ENCODE assay signal across 17 cellular contexts in genomic region chr17:78349831-78350631, GRCh38. TPM values are rescaled to one million over a fixed set of nuclear protein-coding genes. Genes with fewer than 3 reads are reported as not detected.
A peak's percentile ranks its signal among the peaks of the same experiment; 100 is the strongest.
DNase-seq lines count a peak whose midpoint lies in the region; ATAC-seq lines count a peak whose summit lies in the region.
"Had no signal": no experiment of that assay in that cellular context is flagged by ENCODE, and none has a peak within 500 bp of the region (broad histone marks: within the 10 kb centered on the region; RNA-seq: fewer than 3 reads in every experiment).

No MANE protein-coding gene starts in this region.

- DNase-seq in GM23248: peak; percentile 20
- no peak for DNase-seq in T-helper 17 cell
- no peak for DNase-seq in H4 (ENCODE audit: low spot score)
- no peak for DNase-seq in NCI-H1694 treated with DMSO at 0.1 percent for 48 hours (lab: John Stamatoyannopoulos, UW)
- no peak for DNase-seq in putamen (ENCODE audit: low spot score)
- DNase-seq: CD4-positive, CD25-positive, alpha-beta regulatory T cell; mammary epithelial cell; NCI-H1436 treated with DMSO at 0.1 percent for 48 hours; NCI-H524 treated with DMSO at 0.1 percent for 48 hours; Right ventricle myocardium superior; stimulated activated CD4-positive, alpha-beta T cell treated with anti-CD3 and anti-CD28 coated beads, Interleukin-4, amount 100 ng/mL, for 1 hour; stimulated activated naive CD8-positive, alpha-beta T cell treated with anti-CD3 and anti-CD28 coated beads, Interleukin-15, amount 100 ng/mL, for 72 hours had no signal

- 63 to 70% methylated on average over 4 of the region's 4 CpGs for WGBS in GM23248 (ENCODE audit: low coverage in 1 of 2, low lambda C conversion rate in 2 of 2, missing lambda C conversion rate in 2 of 2), 2 experiments

- H3F3A ChIP-seq in GM23248 (ENCODE audit: insufficient read depth): peaks cover 37% of the 10 kb centered on the region

- no peak overlapping the region for H3K27ac ChIP-seq in BLaER1
- no peak overlapping the region for H3K27ac ChIP-seq in GM23248
- H3K27ac ChIP-seq in muscle layer of colon (ENCODE audit: low read depth, low read length): peak overlapping the region; percentile 37
- H3K27ac ChIP-seq: VCaP had no signal

- H3K27ac Mint-ChIP-seq in T-helper 17 cell: peak overlapping the region; percentile 88

- H3K36me3 ChIP-seq in BLaER1 (no peaks in the 10 kb centered on the region), GM23248 (ENCODE audit: low read depth) (no peaks in the 10 kb centered on the region), muscle layer of colon (ENCODE audit: insufficient read depth, low read length) (no peaks in the 10 kb centered on the region)

- no peaks in the 10 kb centered on the region for H3K9me3 ChIP-seq in BLaER1
- H3K9me3 ChIP-seq in GM23248 (ENCODE audit: low read depth): no peaks in the 10 kb centered on the region
- H3K9me3 ChIP-seq in T-helper 17 cell (ENCODE audit: control insufficient read depth, low read length, poor library complexity, severe bottlenecking): no peaks in the 10 kb centered on the region
- no peaks in the 10 kb centered on the region for H3K9me3 ChIP-seq in muscle layer of colon (ENCODE audit: low read length)

- H3K27me3 ChIP-seq in BLaER1 (peaks cover 21% of the 10 kb centered on the region), GM23248 (replicated peaks; ENCODE audit: insufficient read depth) (no peaks in the 10 kb centered on the region), muscle layer of colon (ENCODE audit: control insufficient read depth in 1 of 2, insufficient read depth in 2 of 2, low read length in 2 of 2) (no peaks in the 10 kb centered on the region)

- H3K4me1 ChIP-seq in BLaER1 (peaks cover 47% of the 10 kb centered on the region), GM23248 (ENCODE audit: insufficient read depth) (peaks cover 24% of the 10 kb centered on the region), muscle layer of colon (ENCODE audit: insufficient read depth, low read length) (peaks cover 38% of the 10 kb centered on the region)

- in situ Hi-C loops in GM23248 (cut with MboI): no loop called here

- H3K9ac ChIP-seq in BLaER1 (no peak overlapping the region), GM23248 (no peak overlapping the region), muscle layer of colon (ENCODE audit: low read length) (no peak overlapping the region)

- H3K4me2 ChIP-seq in BLaER1 (peak overlapping the region; percentile 97), GM23248 (ENCODE audit: unreplicated experiment) (no peak overlapping the region)

- H3K36me3 Mint-ChIP-seq in T-helper 17 cell (ENCODE audit: low read depth): no peaks in the 10 kb centered on the region
- H3K36me3 Mint-ChIP-seq: CD4-positive, CD25-positive, alpha-beta regulatory T cell had no signal

- ATAC-seq in T-helper 17 cell (no peak), GM21515 (IDR thresholded peaks at IDR 0.05; ENCODE audit: unreplicated experiment) (no peak)
- ATAC-seq: stimulated activated naive CD8-positive, alpha-beta T cell treated with anti-CD3 and anti-CD28 coated beads, Interleukin-15, amount 100 ng/mL, for 72 hours had no signal

- H3K4me3 ChIP-seq in BLaER1 (no peak overlapping the region), GM23248 (no peak overlapping the region), muscle layer of colon (ENCODE audit: low read depth in 1 of 2, low read length in 2 of 2) (no peak overlapping the region)

- no peaks in the 10 kb centered on the region for H3K27me3 Mint-ChIP-seq in T-helper 17 cell
- H3K27me3 Mint-ChIP-seq: CD4-positive, CD25-positive, alpha-beta regulatory T cell; central memory CD8-positive, alpha-beta T cell; stimulated activated naive CD8-positive, alpha-beta T cell treated with anti-CD3 and anti-CD28 coated beads, Interleukin-15, amount 100 ng/mL, for 72 hours had no signal

- no peaks in the 10 kb centered on the region for H4K20me1 ChIP-seq in BLaER1
- H4K20me1 ChIP-seq in GM23248 (ENCODE audit: insufficient read depth): no peaks in the 10 kb centered on the region

- no peak overlapping the region for H2AFZ ChIP-seq in GM23248

- no peaks in the 10 kb centered on the region for H3K9me2 ChIP-seq in GM23248 (ENCODE audit: insufficient read depth)

- peaks cover 43% of the 10 kb centered on the region for H3K4me1 Mint-ChIP-seq in T-helper 17 cell

- no peaks in the 10 kb centered on the region for H3K79me2 ChIP-seq in GM23248 (ENCODE audit: insufficient read depth)

- no peak overlapping the region for H3K4me3 Mint-ChIP-seq in T-helper 17 cell
- H3K4me3 Mint-ChIP-seq: central memory CD8-positive, alpha-beta T cell; stimulated activated naive CD8-positive, alpha-beta T cell treated with anti-CD3 and anti-CD28 coated beads, Interleukin-15, amount 100 ng/mL, for 72 hours had no signal

RNA-seq across cellular contexts. Expression of gene SOCS3, which starts 9.8 kb away (rescaled TPM):
- total RNA-seq in GM23248 (2014; rRNA removed; shearing (Covaris generic)): 47.8 and 50.6 TPM in 2 replicates
- polyA plus RNA-seq in GM23248 (2016; fragmentation: Nextera tagmentation; extraction: Ambion mirVana): 31.2 and 31.5 TPM in 2 replicates
- total RNA-seq in T-helper 17 cell: 100 to 1,000 TPM; 119 to 197 TPM
- 29.2 and 43.0 TPM in 2 replicates for total RNA-seq in H4 (2014; rRNA removed; shearing (Covaris generic))

RNA-seq across cellular contexts. Expression of gene PGS1, which starts 28.4 kb away (rescaled TPM):
- 31.4 and 32.5 TPM in 2 replicates for total RNA-seq in GM23248 (2014; rRNA removed; shearing (Covaris generic))
- 28.6 and 30.2 TPM in 2 replicates for polyA plus RNA-seq in GM23248 (2016; fragmentation: Nextera tagmentation; extraction: Ambion mirVana)
- 10 to 100 TPM; 47.5 to 54.9 TPM for total RNA-seq in T-helper 17 cell
- total RNA-seq in H4 (2014; rRNA removed; shearing (Covaris generic)): 20.4 and 27.5 TPM in 2 replicates
